ENCODE assay signal across 10 cellular contexts in the genomic region with DNA sequence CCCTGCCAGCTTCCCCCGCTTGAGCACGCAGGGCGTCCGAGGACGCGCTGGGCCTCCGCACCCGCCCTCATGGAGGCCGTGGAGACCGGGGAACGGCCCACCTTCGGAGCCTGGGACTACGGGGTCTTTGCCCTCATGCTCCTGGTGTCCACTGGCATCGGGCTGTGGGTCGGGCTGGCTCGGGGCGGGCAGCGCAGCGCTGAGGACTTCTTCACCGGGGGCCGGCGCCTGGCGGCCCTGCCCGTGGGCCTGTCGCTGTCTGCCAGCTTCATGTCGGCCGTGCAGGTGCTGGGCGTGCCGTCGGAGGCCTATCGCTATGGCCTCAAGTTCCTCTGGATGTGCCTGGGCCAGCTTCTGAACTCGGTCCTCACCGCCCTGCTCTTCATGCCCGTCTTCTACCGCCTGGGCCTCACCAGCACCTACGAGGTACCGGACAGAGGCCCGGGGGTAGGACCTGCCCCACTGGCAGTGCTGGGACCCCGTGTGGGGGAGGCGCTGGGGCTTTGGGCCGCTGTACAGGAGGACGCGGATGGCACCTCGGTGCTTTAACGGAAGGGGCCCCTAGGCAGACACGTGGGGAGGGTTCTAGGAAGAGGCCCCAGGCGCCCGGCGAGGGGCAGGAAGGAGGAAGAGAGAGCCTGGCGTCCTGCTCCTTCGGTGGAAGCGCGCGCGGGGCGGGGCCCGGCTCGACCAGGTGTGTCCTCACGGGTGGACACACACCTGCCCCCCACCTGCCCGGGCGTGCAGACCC. TPM values are rescaled to one million over a fixed set of nuclear protein-coding genes. Genes with fewer than 3 reads are reported as not detected.
DNase-seq lines count a peak whose midpoint lies in the region; ATAC-seq lines count a peak whose summit lies in the region.
"Had no signal": no experiment of that assay in that cellular context is flagged by ENCODE, and none has a peak within 500 bp of the region (broad histone marks: within the 10 kb centered on the region; RNA-seq: fewer than 3 reads in every experiment).

No MANE protein-coding gene starts in this region.

- intact Hi-C loops in dendritic cell treated with granulocyte-macrophage colony-stimulating factor and Interleukin-4, amounts not matched to agents 40 ng/mL and 50 ng/mL, for 4 days (cut with micrococcal nuclease): loop anchor here (10.0 kb wide), 1 partner anchor 102 kb away; no protein-coding TSS in a partner anchor

- H3K36me3 Mint-ChIP-seq in dendritic cell treated with granulocyte-macrophage colony-stimulating factor and Interleukin-4, amounts not matched to agents 40 ng/mL and 50 ng/mL, for 4 days (ENCODE audit: low read depth): no peaks in the 10 kb centered on the region
- H3K36me3 Mint-ChIP-seq: mesothelial cell of epicardium had no signal

- H3K27me3 Mint-ChIP-seq in dendritic cell treated with granulocyte-macrophage colony-stimulating factor and Interleukin-4, amounts not matched to agents 40 ng/mL and 50 ng/mL, for 4 days: peaks cover 65% of the 10 kb centered on the region

- peak overlapping the region; percentile 57 for H3K4me3 Mint-ChIP-seq in dendritic cell treated with granulocyte-macrophage colony-stimulating factor and Interleukin-4, amounts not matched to agents 40 ng/mL and 50 ng/mL, for 4 days
- H3K4me3 Mint-ChIP-seq: mesothelial cell of epicardium had no signal

- no peaks in the 10 kb centered on the region for H3K9me3 ChIP-seq in ES-I3 (ENCODE audit: control insufficient read depth, insufficient read depth, low read length)
- H3K9me3 ChIP-seq: upper lobe of left lung had no signal

- peaks cover 23% of the 10 kb centered on the region for H3K4me1 Mint-ChIP-seq in dendritic cell treated with granulocyte-macrophage colony-stimulating factor and Interleukin-4, amounts not matched to agents 40 ng/mL and 50 ng/mL, for 4 days (ENCODE audit: low read depth)
- H3K4me1 Mint-ChIP-seq: mesothelial cell of epicardium had no signal

- peak in 2 of 3 donors; percentile 47 to 52 for DNase-seq in stimulated activated CD4-positive, alpha-beta T cell treated with anti-CD3 and anti-CD28 coated beads, Interleukin-12 subunit alpha, Interleukin-12 subunit beta, amount 100 ng/mL, for 48 hours (ENCODE audit: low read depth in 2 of 3, low spot score in 1 of 3)
- DNase-seq in hypothalamus (lab: John Stamatoyannopoulos, UW) (no peak), kidney glomerular epithelial cell (lab: John Stamatoyannopoulos, UW) (no peak), SK-N-DZ (ENCODE audit: low spot score) (no peak)

- H3K9ac ChIP-seq in ES-I3 (ENCODE audit: low read depth, low read length): peak overlapping the region; percentile 37; the same call in 1 of the 2 replicates

- H3K36me3 ChIP-seq in ES-I3 (ENCODE audit: insufficient read depth, low read length): no peaks in the 10 kb centered on the region
- H3K36me3 ChIP-seq: upper lobe of left lung had no signal

- H3K27ac Mint-ChIP-seq in dendritic cell treated with granulocyte-macrophage colony-stimulating factor and Interleukin-4, amounts not matched to agents 40 ng/mL and 50 ng/mL, for 4 days: no peak overlapping the region
- H3K27ac Mint-ChIP-seq: mesothelial cell of epicardium had no signal

- H3K4me1 ChIP-seq in ES-I3 (ENCODE audit: insufficient read depth, low read length): no peaks in the 10 kb centered on the region

- H3K9me3 Mint-ChIP-seq in dendritic cell treated with granulocyte-macrophage colony-stimulating factor and Interleukin-4, amounts not matched to agents 40 ng/mL and 50 ng/mL, for 4 days: no peaks in the 10 kb centered on the region
- H3K9me3 Mint-ChIP-seq: mesothelial cell of epicardium had no signal

- ATAC-seq in activated CD4-positive, CD25-positive, alpha-beta regulatory T cell treated with anti-CD3 and anti-CD28 coated beads, Interleukin-2, amount 50 U/mL, for 24 hours: peak; percentile 54 to 60
- no peak for ATAC-seq in HG03095 (IDR thresholded peaks at IDR 0.05; ENCODE audit: unreplicated experiment)

RNA-seq across cellular contexts. Expression of gene SLC5A5, which starts 0.7 kb away (rescaled TPM):
- 0.05 TPM in 1 of 2 replicates, not detected in the other for polyA plus RNA-seq in SK-N-DZ (2014; cell fraction: cytosol; rRNA removed)
- polyA plus RNA-seq in SK-N-DZ (2014; cell fraction: nucleus; rRNA removed): not detected in 2 replicates

RNA-seq across cellular contexts. Expression of gene RPL18A, which starts 12.7 kb away (rescaled TPM):
- 1,323 and 1,484 TPM in 2 replicates for polyA plus RNA-seq in SK-N-DZ (2014; cell fraction: cytosol; rRNA removed)
- polyA plus RNA-seq in SK-N-DZ (2014; cell fraction: nucleus; rRNA removed): 991 and 1,227 TPM in 2 replicates

RNA-seq across cellular contexts. Expression of gene JAK3, which starts 24.6 kb away (rescaled TPM):
- 0.07 and 0.13 TPM in 2 replicates for polyA plus RNA-seq in SK-N-DZ (2014; cell fraction: cytosol; rRNA removed)
- polyA plus RNA-seq in SK-N-DZ (2014; cell fraction: nucleus; rRNA removed): 0.32 and 0.50 TPM in 2 replicates

RNA-seq across cellular contexts. Expression of gene INSL3, which starts 51.1 kb away (rescaled TPM):
- not detected in 2 replicates for polyA plus RNA-seq in SK-N-DZ (2014; cell fraction: cytosol; rRNA removed)
- not detected in 2 replicates for polyA plus RNA-seq in SK-N-DZ (2014; cell fraction: nucleus; rRNA removed)

Comparison
In these comparisons a context has a peak if more than half of its experiments do, and no peak if none do; other contexts are left out.
1. DNase-seq: peak in stimulated activated CD4-positive, alpha-beta T cell treated with anti-CD3 and anti-CD28 coated beads, Interleukin-12 subunit alpha, Interleukin-12 subunit beta, amount 100 ng/mL, for 48 hours (2 of 3); none in hypothalamus (0 of 51), kidney glomerular epithelial cell (single experiment) and SK-N-DZ (single experiment).